23 cellular contexts compared by ENCODE assay signal in genomic region chr2:239192456-239192855, GRCh38.
DNase-seq lines count a peak whose midpoint lies in the region; ATAC-seq and TF ChIP-seq lines count a peak whose summit lies in the region.
"Had no signal": no experiment of that assay in that cellular context is flagged by ENCODE, and none has a peak within 500 bp of the region (broad histone marks: within the 10 kb centered on the region; RNA-seq: fewer than 3 reads in every experiment).

No MANE protein-coding gene starts in this region.

- peak; percentile 66 for TF ChIP-seq EP300 in neural cell (conservative IDR thresholded peaks at IDR 0.05; ENCODE audit: poor library complexity, severe bottlenecking)

- TF ChIP-seq CTCF in brain (conservative IDR thresholded peaks at IDR 0.05) (no peak), neural cell (IDR thresholded peaks at IDR 0.05; ENCODE audit: poor library complexity, severe bottlenecking) (no peak), upper lobe of right lung (IDR thresholded peaks at IDR 0.05) (no peak), PC-9 (conservative IDR thresholded peaks at IDR 0.05) (no peak)

- no peaks in the 10 kb centered on the region for H3K36me3 ChIP-seq in neural cell (ENCODE audit: insufficient read depth, low read length)
- peaks cover 21% of the 10 kb centered on the region for H3K36me3 ChIP-seq in upper lobe of right lung
- peaks cover 8% of the 10 kb centered on the region for H3K36me3 ChIP-seq in PC-9 (ENCODE audit: low read depth)
- H3K36me3 ChIP-seq: cardiac muscle cell, HAP-1 had no signal

- H3K27ac ChIP-seq in neural cell (ENCODE audit: low read length) (peak overlapping the region; percentile 37), upper lobe of right lung (no peak overlapping the region), PC-9 (no peak overlapping the region)
- H3K27ac ChIP-seq: A549, cardiac muscle cell, parathyroid adenoma, SJSA1, WERI-Rb-1 had no signal

- H3K36me3 Mint-ChIP-seq in activated T-cell treated with anti-CD3 and anti-CD28 coated beads, Interleukin-2, amount 50 U/mL, for 24 hours (ENCODE audit: low read depth) = peaks cover 62% of the 10 kb centered on the region
- H3K36me3 Mint-ChIP-seq in activated T-cell treated with anti-CD3 and anti-CD28 coated beads, Interleukin-2, amount 50 U/mL, for 72 hours (ENCODE audit: insufficient read depth in 2 of 2) = peaks cover 7 to 12% of the 10 kb centered on the region in 2 donors
- peaks cover 48% of the 10 kb centered on the region for H3K36me3 Mint-ChIP-seq in brain

- H2AFZ ChIP-seq in neural cell (ENCODE audit: low read depth, low read length) (no peak overlapping the region), PC-9 (no peak overlapping the region)
- H2AFZ ChIP-seq: parathyroid adenoma had no signal

- H3K4me3 Mint-ChIP-seq in activated T-cell treated with anti-CD3 and anti-CD28 coated beads, Interleukin-2, amount 50 U/mL, for 24 hours = no peak overlapping the region
- no peak overlapping the region for H3K4me3 Mint-ChIP-seq in activated T-cell treated with anti-CD3 and anti-CD28 coated beads, Interleukin-2, amount 50 U/mL, for 72 hours
- no peak overlapping the region for H3K4me3 Mint-ChIP-seq in brain
- H3K4me3 Mint-ChIP-seq: activated CD8-positive, alpha-beta T cell treated with anti-CD3 and anti-CD28 coated beads for 36 hours; activated T-helper 1 cell treated with anti-CD3 and anti-CD28 coated beads, Interleukin-12 subunit alpha, Interleukin-12 subunit beta, Interleukin-2, Interleukin-4 antibody, amounts not matched to agents 30 ng/mL and 10 ng/mL and 1 ng/mL, durations not matched to agents 14 hours and 24 hours and 36 hours; stimulated activated naive CD8-positive, alpha-beta T cell treated with anti-CD3 and anti-CD28 coated beads, Interleukin-15, Interleukin-2, amounts not matched to agents 100 ng/mL and 50 ng/mL, for 24 hours; T-helper 1 cell treated with Interleukin-12 subunit alpha and Interleukin-12 subunit beta and Interleukin-4 antibody, amounts not matched to agents 30 μg/mL and 1 μg/mL, for 36 hours had no signal

- no peaks in the 10 kb centered on the region for H3K27me3 Mint-ChIP-seq in activated T-cell treated with anti-CD3 and anti-CD28 coated beads, Interleukin-2, amount 50 U/mL, for 24 hours
- no peaks in the 10 kb centered on the region for H3K27me3 Mint-ChIP-seq in activated T-cell treated with anti-CD3 and anti-CD28 coated beads, Interleukin-2, amount 50 U/mL, for 72 hours (ENCODE audit: low read depth)
- no peaks in the 10 kb centered on the region for H3K27me3 Mint-ChIP-seq in brain
- H3K27me3 Mint-ChIP-seq: activated CD8-positive, alpha-beta T cell treated with anti-CD3 and anti-CD28 coated beads for 36 hours; stimulated activated naive CD8-positive, alpha-beta T cell treated with anti-CD3 and anti-CD28 coated beads, Interleukin-15, Interleukin-2, amounts not matched to agents 100 ng/mL and 50 ng/mL, for 24 hours had no signal

- ATAC-seq in activated T-cell treated with anti-CD3 and anti-CD28 coated beads, Interleukin-2, amount 50 U/mL, for 72 hours (replicated peaks in 1 of 2) = no peak
- ATAC-seq in upper lobe of right lung = no peak
- no peak for ATAC-seq in GM18909 (IDR thresholded peaks at IDR 0.05; ENCODE audit: poor library complexity, unreplicated experiment)
- ATAC-seq: A549; activated CD8-positive, alpha-beta T cell treated with anti-CD3 and anti-CD28 coated beads for 36 hours; Panc1 had no signal

- H3K79me2 ChIP-seq in neural cell (replicated peaks; ENCODE audit: insufficient read depth, low read length) (no peaks in the 10 kb centered on the region), PC-9 (ENCODE audit: low read depth) (no peaks in the 10 kb centered on the region)
- H3K79me2 ChIP-seq: parathyroid adenoma had no signal

- BruUV-seq in PC-9 (replicated peaks; lab: Mats Ljungman, UMichigan) = no TSS peak

- intact Hi-C loops in upper lobe of right lung (cut with DNase I) (no loop called here), PC-9 (cut with micrococcal nuclease; ENCODE audit: unreplicated experiment) (no loop called here)

- DNase-seq in activated T-cell treated with anti-CD3 and anti-CD28 coated beads, Interleukin-2, amount 50 U/mL, for 24 hours = peak; percentile 21
- DNase-seq in activated T-cell treated with anti-CD3 and anti-CD28 coated beads, Interleukin-2, amount 50 U/mL, for 72 hours = no peak
- DNase-seq in upper lobe of right lung (peak; percentile 40), PC-9 (no peak), cerebellar nuclear complex (lab: John Stamatoyannopoulos, UW) (no peak)
- DNase-seq: activated CD8-positive, alpha-beta T cell treated with anti-CD3 and anti-CD28 coated beads for 36 hours; C1 segment of cervical spinal cord; effector memory CD4-positive, alpha-beta T cell; NCI-H226; stimulated activated CD4-positive, alpha-beta T cell treated with anti-CD3 and anti-CD28 coated beads, Interleukin-1b, Interleukin-23, amount 100 ng/mL, for 48 hours; WERI-Rb-1 had no signal

- H3K27ac Mint-ChIP-seq in activated T-cell treated with anti-CD3 and anti-CD28 coated beads, Interleukin-2, amount 50 U/mL, for 24 hours = no peak overlapping the region
- no peak overlapping the region for H3K27ac Mint-ChIP-seq in activated T-cell treated with anti-CD3 and anti-CD28 coated beads, Interleukin-2, amount 50 U/mL, for 72 hours
- H3K27ac Mint-ChIP-seq in brain = peak overlapping the region in 4 of 5 experiments; percentile 14 to 96 (median 69)
- H3K27ac Mint-ChIP-seq: activated CD8-positive, alpha-beta T cell treated with anti-CD3 and anti-CD28 coated beads for 36 hours; activated T-helper 1 cell treated with anti-CD3 and anti-CD28 coated beads, Interleukin-12 subunit alpha, Interleukin-12 subunit beta, Interleukin-2, Interleukin-4 antibody, amounts not matched to agents 30 ng/mL and 10 ng/mL and 1 ng/mL, durations not matched to agents 14 hours and 24 hours and 36 hours; stimulated activated naive CD8-positive, alpha-beta T cell treated with anti-CD3 and anti-CD28 coated beads, Interleukin-15, Interleukin-2, amounts not matched to agents 100 ng/mL and 50 ng/mL, for 24 hours; T-helper 1 cell treated with Interleukin-12 subunit alpha and Interleukin-12 subunit beta and Interleukin-4 antibody, amounts not matched to agents 30 μg/mL and 1 μg/mL, for 36 hours had no signal

- no peaks in the 10 kb centered on the region for H3K27me3 ChIP-seq in neural cell (ENCODE audit: insufficient read depth, low read depth, low read length)
- no peaks in the 10 kb centered on the region for H3K27me3 ChIP-seq in upper lobe of right lung
- no peaks in the 10 kb centered on the region for H3K27me3 ChIP-seq in PC-9 (ENCODE audit: insufficient read depth, low read depth)
- H3K27me3 ChIP-seq: cardiac muscle cell, SJSA1 had no signal

- H4K20me1 ChIP-seq in neural cell (ENCODE audit: insufficient read depth) (no peaks in the 10 kb centered on the region), PC-9 (ENCODE audit: insufficient read depth) (no peaks in the 10 kb centered on the region)

- CTCF ChIA-PET in PC-9 (lab: Charles Lee) = no interaction called here

- H3K9me2 ChIP-seq in neural cell (ENCODE audit: insufficient read depth, low read length) (no peaks in the 10 kb centered on the region), PC-9 (ENCODE audit: insufficient read depth) (no peaks in the 10 kb centered on the region)

- H3K4me1 Mint-ChIP-seq in activated T-cell treated with anti-CD3 and anti-CD28 coated beads, Interleukin-2, amount 50 U/mL, for 24 hours (ENCODE audit: low read depth) = peaks cover 17% of the 10 kb centered on the region
- peaks cover 6% of the 10 kb centered on the region for H3K4me1 Mint-ChIP-seq in activated T-cell treated with anti-CD3 and anti-CD28 coated beads, Interleukin-2, amount 50 U/mL, for 72 hours (ENCODE audit: low read depth)
- peaks cover 69% of the 10 kb centered on the region for H3K4me1 Mint-ChIP-seq in brain

- H3F3A ChIP-seq in neural cell (ENCODE audit: insufficient read depth, low read length, poor library complexity, severe bottlenecking) (no peaks in the 10 kb centered on the region), PC-9 (ENCODE audit: insufficient read depth, low read depth) (no peaks in the 10 kb centered on the region)

- POLR2A ChIA-PET in PC-9 (lab: Charles Lee; ENCODE audit: unreplicated experiment) = no interaction called here

- no peak overlapping the region for H3K9ac ChIP-seq in neural cell (ENCODE audit: low read length)
- H3K9ac ChIP-seq: parathyroid adenoma had no signal

- TF ChIP-seq RAD21 in neural cell (conservative IDR thresholded peaks at IDR 0.05) = no peak

- no peaks in the 10 kb centered on the region for H3K9me3 Mint-ChIP-seq in activated T-cell treated with anti-CD3 and anti-CD28 coated beads, Interleukin-2, amount 50 U/mL, for 24 hours
- H3K9me3 Mint-ChIP-seq in activated T-cell treated with anti-CD3 and anti-CD28 coated beads, Interleukin-2, amount 50 U/mL, for 72 hours = no peaks in the 10 kb centered on the region
- peaks cover 0 to 13% (median 3%) of the 10 kb centered on the region in 5 experiments for H3K9me3 Mint-ChIP-seq in brain
- H3K9me3 Mint-ChIP-seq: activated CD8-positive, alpha-beta T cell treated with anti-CD3 and anti-CD28 coated beads for 36 hours; activated T-helper 1 cell treated with anti-CD3 and anti-CD28 coated beads, Interleukin-12 subunit alpha, Interleukin-12 subunit beta, Interleukin-2, Interleukin-4 antibody, amounts not matched to agents 30 ng/mL and 10 ng/mL and 1 ng/mL, durations not matched to agents 14 hours and 24 hours and 36 hours; stimulated activated naive CD8-positive, alpha-beta T cell treated with anti-CD3 and anti-CD28 coated beads, Interleukin-15, Interleukin-2, amounts not matched to agents 100 ng/mL and 50 ng/mL, for 24 hours had no signal

- H3K4me3 ChIP-seq in neural cell (ENCODE audit: low read length) = peak overlapping the region; percentile 34
- no peak overlapping the region for H3K4me3 ChIP-seq in upper lobe of right lung
- no peak overlapping the region for H3K4me3 ChIP-seq in PC-9
- H3K4me3 ChIP-seq: A549, cardiac muscle cell, HAP-1, SJSA1 had no signal

- no peaks in the 10 kb centered on the region for H3K9me3 ChIP-seq in neural cell (ENCODE audit: low read length)
- peaks cover 4% of the 10 kb centered on the region for H3K9me3 ChIP-seq in upper lobe of right lung
- peaks cover 15% of the 10 kb centered on the region; the same call in 1 of the 2 replicates for H3K9me3 ChIP-seq in PC-9 (ENCODE audit: insufficient read depth, low read depth)
- H3K9me3 ChIP-seq: A549, HAP-1 had no signal

- H3K4me2 ChIP-seq in neural cell (ENCODE audit: low read length) = peak overlapping the region; percentile 32
- no peak overlapping the region for H3K4me2 ChIP-seq in PC-9
- H3K4me2 ChIP-seq: A549 had no signal

- no peaks in the 10 kb centered on the region for H3K4me1 ChIP-seq in upper lobe of right lung
- no peaks in the 10 kb centered on the region for H3K4me1 ChIP-seq in PC-9 (replicated peaks; ENCODE audit: insufficient read depth)
- H3K4me1 ChIP-seq: A549, parathyroid adenoma, SJSA1 had no signal

TF ChIP-seq in neural cell, 6 proteins besides CTCF, POLR2A, EP300 and RAD21:
- TF ChIP-seq POLR2AphosphoS5 (IDR thresholded peaks at IDR 0.05) = peak; percentile 73
- no peak for TF ChIP-seq MXI1 (conservative IDR thresholded peaks at IDR 0.05; ENCODE audit: poor library complexity, severe bottlenecking)
- TF ChIP-seq EZH2 (IDR thresholded peaks at IDR 0.05; ENCODE audit: borderline replicate concordance, insufficient read depth, low read length, poor library complexity, severe bottlenecking) = no peak

Comparison
In these comparisons a context has a peak if more than half of its experiments do, and no peak if none do; other contexts are left out.
1. DNase-seq: peak in activated T-cell treated with anti-CD3 and anti-CD28 coated beads, Interleukin-2, amount 50 U/mL, for 24 hours (single experiment) and upper lobe of right lung (single experiment); none in activated T-cell treated with anti-CD3 and anti-CD28 coated beads, Interleukin-2, amount 50 U/mL, for 72 hours (0 of 2), PC-9 (0 of 2) and cerebellar nuclear complex (0 of 2).
2. H3K27ac Mint-ChIP-seq: peak in brain (4 of 5); none in activated T-cell treated with anti-CD3 and anti-CD28 coated beads, Interleukin-2, amount 50 U/mL, for 24 hours (single experiment) and activated T-cell treated with anti-CD3 and anti-CD28 coated beads, Interleukin-2, amount 50 U/mL, for 72 hours (single experiment).